In genomic region chr12:55955800-55956508, GRCh38 we compare ENCODE assay signal across 9 cellular contexts. TPM values are rescaled to one million over a fixed set of nuclear protein-coding genes. Genes with fewer than 3 reads are reported as not detected.
DNase-seq lines count a peak whose midpoint lies in the region; FAIRE-seq and TF ChIP-seq lines count a peak whose summit lies in the region.
"Had no signal": no experiment of that assay in that cellular context is flagged by ENCODE, and none has a peak within 500 bp of the region (broad histone marks: within the 10 kb centered on the region; RNA-seq: fewer than 3 reads in every experiment).

No MANE protein-coding gene starts in this region.

- H4K8ac ChIP-seq in H1 (ENCODE audit: extremely low read depth, insufficient read depth, low read length): no peak overlapping the region

- no peak overlapping the region for H2AFZ ChIP-seq in H1 (ENCODE audit: low read length)

- H3K79me1 ChIP-seq in H1 (ENCODE audit: low read depth, low read length): no peaks in the 10 kb centered on the region

- no peak overlapping the region for H2BK15ac ChIP-seq in H1 (ENCODE audit: low read length)

- H2BK20ac ChIP-seq in H1 (ENCODE audit: low read length): no peak overlapping the region

- intact Hi-C loops in spleen (cut with DNase I; ENCODE audit: low total_unique reads): no loop called here

- H3K9me3 ChIP-seq in H1 (ENCODE audit: insufficient read depth in 2 of 2, low read depth in 1 of 2, low read length in 1 of 2) (no peaks in the 10 kb centered on the region), spleen (no peaks in the 10 kb centered on the region)

- H3K4me3 ChIP-seq in H1 (ENCODE audit: extremely low read depth in 1 of 4, insufficient read depth in 2 of 4, low read depth in 3 of 4, low read length in 4 of 4): no peak overlapping the region
- no peak overlapping the region for H3K4me3 ChIP-seq in spleen

- no peak overlapping the region; a peak in 1 of 7 replicates for H3K9ac ChIP-seq in H1 (replicated peaks in 1 of 4; ENCODE audit: extremely low read depth in 1 of 4, low read depth in 3 of 4, low read length in 3 of 4)

- WGBS in H1 (ENCODE audit: extremely low coverage in 1 of 2, insufficient coverage in 1 of 2, insufficient read length in 1 of 2, insufficient replicate concordance in 2 of 2, low coverage in 1 of 2, low lambda C conversion rate in 2 of 2, missing lambda C conversion rate in 1 of 2), 2 experiments: 95% methylated on average over 5 of the region's 6 CpGs; no CpG with 5 or more reads in 1 of the 2 experiments
- 86 to 92% (median 88%) methylated on average over 4 to 6 of the region's 6 CpGs for WGBS in spleen, 5 donors

- no peak overlapping the region for H4K91ac ChIP-seq in H1 (replicated peaks; ENCODE audit: insufficient read length, low read length)

- H2BK12ac ChIP-seq in H1 (ENCODE audit: low read depth, low read length): no peak overlapping the region

- TF ChIP-seq CTCF in H1 (IDR thresholded peaks at IDR 0.05; ENCODE audit: control extremely low read depth in 1 of 3, insufficient read depth in 1 of 3, low read depth in 1 of 3, low read length in 3 of 3) (peak in 1 of 3 experiments; percentile 9; a peak in 1 of 4 replicates), spleen (IDR thresholded peaks at IDR 0.05 in 8 of 11, conservative IDR thresholded peaks at IDR 0.05 in 3 of 11) (peak in 1 of 11 experiments; percentile 28)

- no peak overlapping the region for H3K18ac ChIP-seq in H1 (ENCODE audit: extremely low read depth, low read length)

- no peaks in the 10 kb centered on the region for H3K4me1 ChIP-seq in H1 (replicated peaks in 1 of 4; ENCODE audit: control insufficient read depth in 3 of 4, insufficient read depth in 4 of 4, low read length in 3 of 4)
- no peaks in the 10 kb centered on the region for H3K4me1 ChIP-seq in spleen

- H3K27me3 ChIP-seq in H1 (replicated peaks in 1 of 4; ENCODE audit: control insufficient read depth in 3 of 4, extremely low read depth in 1 of 4, insufficient read depth in 3 of 4, low read length in 3 of 4) (no peaks in the 10 kb centered on the region), spleen (replicated peaks in 1 of 7) (no peaks in the 10 kb centered on the region)

- H3K56ac ChIP-seq in H1 (replicated peaks; ENCODE audit: insufficient read length, low read depth, low read length): no peak overlapping the region

- H3K4me2 ChIP-seq in H1 (ENCODE audit: insufficient read depth in 1 of 2, low read depth in 2 of 2, low read length in 2 of 2): no peak overlapping the region

- no peak overlapping the region for H2BK5ac ChIP-seq in H1 (ENCODE audit: low read depth, low read length)

- TF ChIP-seq POLR2A in H1 (IDR thresholded peaks at IDR 0.05; ENCODE audit: control extremely low read depth in 1 of 2, low read depth in 2 of 2, low read length in 2 of 2): no peak
- no peak for TF ChIP-seq POLR2A in spleen (IDR thresholded peaks at IDR 0.05)

- no peak overlapping the region for H3K27ac ChIP-seq in H1 (ENCODE audit: low read depth, low read length)
- H3K27ac ChIP-seq in spleen: no peak overlapping the region

- H3K36me3 ChIP-seq in H1 (ENCODE audit: control insufficient read depth in 2 of 4, insufficient read depth in 4 of 4, low read length in 3 of 4): peaks cover 13 to 63% (median 39%) of the 10 kb centered on the region in 4 experiments; a peak in 7 of 8 replicates
- H3K36me3 ChIP-seq in spleen: peaks cover 5 to 49% (median 34%) of the 10 kb centered on the region in 6 donors

- no peak overlapping the region for H3K14ac ChIP-seq in H1 (ENCODE audit: insufficient read length)

- DNase-seq in ACHN (peak; percentile 90), HK-2 (ENCODE audit: unreplicated experiment) (peak; percentile 71), UCSD-AML1 (lab: John Stamatoyannopoulos, UW; ENCODE audit: unreplicated experiment) (peak; percentile 27), H1 (ENCODE audit: low read depth in 1 of 2, low spot score in 2 of 2) (no peak), NCI-H510A treated with DMSO at 0.1 percent for 48 hours (lab: John Stamatoyannopoulos, UW) (no peak), spleen (no peak), NCI-H1930 (lab: John Stamatoyannopoulos, UW) (no peak)
- DNase-seq in stimulated activated CD8-positive, alpha-beta memory T cell treated with anti-CD3 and anti-CD28 coated beads, Interleukin-12 subunit alpha, Interleukin-12 subunit beta, amount 100 ng/mL, for 1 hour (ENCODE audit: low read depth): peak; percentile 30

- in situ Hi-C loops in ACHN (cut with HindIII; ENCODE audit: low pct_ligation_motif_present, low pct_unique_long_range_greater_than_20kb, low sequenced_read_pairs): no loop called here

- POLR2A ChIA-PET in H1 (lab: Charles Lee; ENCODE audit: partially characterized antibody): interaction anchor here (0.6 to 2.5 kb wide), 7 partner anchors 8 to 138 kb away, joined by 3 to 7 read pairs (median 4); partner anchors contain the start of genes ORMDL2, PMEL and SARNP

- H3K79me2 ChIP-seq in H1 (ENCODE audit: control insufficient read depth in 1 of 2, insufficient read depth in 2 of 2, low read length in 2 of 2): no peaks in the 10 kb centered on the region

- FAIRE-seq in H1 (lab: Jason Lieb, UNC): no peak
- FAIRE-seq: colon had no signal

- no peaks in the 10 kb centered on the region for H3K23me2 ChIP-seq in H1 (ENCODE audit: low read depth, low read length)

- no peak; a peak in 1 of 4 replicates for TF ChIP-seq RAD21 in H1 (IDR thresholded peaks at IDR 0.05 in 1 of 2, conservative IDR thresholded peaks at IDR 0.05 in 1 of 2; ENCODE audit: low read depth in 2 of 2, low read length in 2 of 2)

- H4K5ac ChIP-seq in H1 (ENCODE audit: insufficient read length, low read depth, low read length): no peak overlapping the region

- H2AK5ac ChIP-seq in H1 (ENCODE audit: low read depth, low read length): no peak overlapping the region

- no peak overlapping the region for H3K23ac ChIP-seq in H1 (ENCODE audit: insufficient read length)

- H2BK120ac ChIP-seq in H1 (replicated peaks; ENCODE audit: low read depth, low read length): no peak overlapping the region

- peaks cover 0 to 1% of the 10 kb centered on the region in 2 experiments for H4K20me1 ChIP-seq in H1 (replicated peaks in 1 of 2; ENCODE audit: control insufficient read depth in 1 of 2, insufficient read depth in 2 of 2, low read length in 2 of 2)

- TF ChIP-seq EP300 in H1 (IDR thresholded peaks at IDR 0.05; ENCODE audit: borderline replicate concordance in 1 of 2, low read depth in 2 of 2, low read length in 2 of 2): no peak

- no peak overlapping the region for H3K4ac ChIP-seq in H1 (replicated peaks; ENCODE audit: insufficient read length, low read depth, low read length)

- CTCF ChIA-PET in H1 (lab: Charles Lee; ENCODE audit: partially characterized antibody): interaction anchor here (0.7 to 2.1 kb wide), 8 partner anchors 13 to 175 kb away, joined by 3 to 7 read pairs (median 3); partner anchors contain the start of gene SUOX

RNA-seq across cellular contexts. Expression of gene PMEL, which starts 9.9 kb away (rescaled TPM):
- 120 and 128 TPM in 2 replicates for total RNA-seq in H1 (2021; fragmentation: NEBNext Ultra II Directional; extraction: Animal tissue kit (Norgen Biotek cat#: 25700))
- polyA plus RNA-seq in H1 (2011; rRNA removed) (382 and 467 TPM in 2 replicates), spleen (under 1 TPM; 0.15 to 0.50 (median 0.29) TPM)
- polyA plus RNA-seq in H1 (2011; cell fraction: cytosol; rRNA removed): 273 TPM
- 777 TPM for polyA plus RNA-seq in H1 (2011; cell fraction: nucleus; rRNA removed)
- polyA plus RNA-seq in H1 (2012, experiment 1 of 2): 121 to 177 TPM (median 161 TPM) in 4 replicates
- 187 TPM for polyA plus RNA-seq in H1 (2012, experiment 2 of 2)
- polyA plus RNA-seq in H1 (2013, experiment 1 of 2): 150 TPM
- polyA plus RNA-seq in H1 (2013, experiment 2 of 2): 120 TPM
- 247 and 291 TPM in 2 replicates for polyA minus RNA-seq in H1 (2011; rRNA and poly(A)+ RNA removed)
- polyA minus RNA-seq in H1 (2011; cell fraction: cytosol; rRNA and poly(A)+ RNA removed): 109 TPM
- 104 TPM for polyA minus RNA-seq in H1 (2011; cell fraction: nucleus; rRNA and poly(A)+ RNA removed)
- 1 to 10 TPM in 3 of 7 donors, under 1 TPM in 4; 0.44 to 1.6 (median 0.85) TPM for total RNA-seq in spleen

RNA-seq across cellular contexts. Expression of gene CDK2, which starts 10.7 kb away (rescaled TPM):
- total RNA-seq in H1 (2021; fragmentation: NEBNext Ultra II Directional; extraction: Animal tissue kit (Norgen Biotek cat#: 25700)): 41.7 and 42.5 TPM in 2 replicates
- polyA plus RNA-seq in H1 (2011; rRNA removed) (39.4 and 41.6 TPM in 2 replicates), spleen (10 to 100 TPM; 11.9 to 16.2 (median 12.9) TPM)
- polyA plus RNA-seq in H1 (2011; cell fraction: cytosol; rRNA removed): 45.7 TPM
- polyA plus RNA-seq in H1 (2011; cell fraction: nucleus; rRNA removed): 79.8 TPM
- 49.9 to 51.7 TPM (median 51.1 TPM) in 4 replicates for polyA plus RNA-seq in H1 (2012, experiment 1 of 2)
- 24.2 TPM for polyA plus RNA-seq in H1 (2012, experiment 2 of 2)
- polyA plus RNA-seq in H1 (2013, experiment 1 of 2): 34.7 TPM
- polyA plus RNA-seq in H1 (2013, experiment 2 of 2): 34.4 TPM
- polyA minus RNA-seq in H1 (2011; rRNA and poly(A)+ RNA removed): 54.2 and 61.6 TPM in 2 replicates
- 28.5 TPM for polyA minus RNA-seq in H1 (2011; cell fraction: cytosol; rRNA and poly(A)+ RNA removed)
- 24.8 TPM for polyA minus RNA-seq in H1 (2011; cell fraction: nucleus; rRNA and poly(A)+ RNA removed)
- 10 to 100 TPM; 21.4 to 46.6 (median 30.9) TPM for total RNA-seq in spleen

RNA-seq across cellular contexts. Expression of gene RAB5B, which starts 17.9 kb away (rescaled TPM):
- 56.7 and 65.6 TPM in 2 replicates for total RNA-seq in H1 (2021; fragmentation: NEBNext Ultra II Directional; extraction: Animal tissue kit (Norgen Biotek cat#: 25700))
- polyA plus RNA-seq in H1 (2011; rRNA removed) (47.2 and 62.4 TPM in 2 replicates), spleen (10 to 100 TPM; 30.9 to 48.4 (median 35.1) TPM)
- polyA plus RNA-seq in H1 (2011; cell fraction: cytosol; rRNA removed): 61.2 TPM
- 33.7 TPM for polyA plus RNA-seq in H1 (2011; cell fraction: nucleus; rRNA removed)
- 39.6 to 49.1 TPM (median 43.6 TPM) in 4 replicates for polyA plus RNA-seq in H1 (2012, experiment 1 of 2)
- polyA plus RNA-seq in H1 (2012, experiment 2 of 2): 37.5 TPM
- 38.9 TPM for polyA plus RNA-seq in H1 (2013, experiment 1 of 2)
- polyA plus RNA-seq in H1 (2013, experiment 2 of 2): 40.2 TPM
- 79.5 and 82.6 TPM in 2 replicates for polyA minus RNA-seq in H1 (2011; rRNA and poly(A)+ RNA removed)
- polyA minus RNA-seq in H1 (2011; cell fraction: cytosol; rRNA and poly(A)+ RNA removed): 35.5 TPM
- 28.6 TPM for polyA minus RNA-seq in H1 (2011; cell fraction: nucleus; rRNA and poly(A)+ RNA removed)
- 100 to 1,000 TPM in 1 of 7 donors, 10 to 100 TPM in 6; 70.5 to 101 (median 94.4) TPM for total RNA-seq in spleen

RNA-seq across cellular contexts. Expression of gene DGKA, which starts 25.0 kb away (rescaled TPM):
- 18.0 and 21.3 TPM in 2 replicates for total RNA-seq in H1 (2021; fragmentation: NEBNext Ultra II Directional; extraction: Animal tissue kit (Norgen Biotek cat#: 25700))
- polyA plus RNA-seq in H1 (2011; rRNA removed): 15.9 and 24.4 TPM in 2 replicates
- 16.9 TPM for polyA plus RNA-seq in H1 (2011; cell fraction: cytosol; rRNA removed)
- polyA plus RNA-seq in H1 (2011; cell fraction: nucleus; rRNA removed): 86.0 TPM
- polyA plus RNA-seq in H1 (2012, experiment 1 of 2): 23.4 to 38.0 TPM (median 26.0 TPM) in 4 replicates
- polyA plus RNA-seq in H1 (2012, experiment 2 of 2): 7.8 TPM
- polyA plus RNA-seq in H1 (2013, experiment 1 of 2): 20.5 TPM
- 23.7 TPM for polyA plus RNA-seq in H1 (2013, experiment 2 of 2)
- 15.0 and 23.9 TPM in 2 replicates for polyA minus RNA-seq in H1 (2011; rRNA and poly(A)+ RNA removed)
- polyA minus RNA-seq in H1 (2011; cell fraction: cytosol; rRNA and poly(A)+ RNA removed): 14.2 TPM
- 26.5 TPM for polyA minus RNA-seq in H1 (2011; cell fraction: nucleus; rRNA and poly(A)+ RNA removed)
- total RNA-seq in spleen: 100 to 1,000 TPM; 132 to 261 (median 197) TPM
- 100 to 1,000 TPM in 2 of 3 donors, 10 to 100 TPM in 1; 73.8 to 136 (median 105) TPM for polyA plus RNA-seq in spleen

RNA-seq across cellular contexts. Expression of gene PYM1, which starts 28.3 kb away (rescaled TPM):
- total RNA-seq in H1 (2021; fragmentation: NEBNext Ultra II Directional; extraction: Animal tissue kit (Norgen Biotek cat#: 25700)): 58.5 and 58.9 TPM in 2 replicates
- polyA plus RNA-seq in H1 (2011; rRNA removed) (37.3 and 38.7 TPM in 2 replicates), spleen (10 to 100 TPM; 48.3 to 54.0 (median 51.2) TPM)
- polyA plus RNA-seq in H1 (2011; cell fraction: cytosol; rRNA removed): 63.4 TPM
- 35.1 TPM for polyA plus RNA-seq in H1 (2011; cell fraction: nucleus; rRNA removed)
- polyA plus RNA-seq in H1 (2012, experiment 1 of 2): 51.5 to 60.0 TPM (median 58.2 TPM) in 4 replicates
- 66.9 TPM for polyA plus RNA-seq in H1 (2012, experiment 2 of 2)
- polyA plus RNA-seq in H1 (2013, experiment 1 of 2): 47.7 TPM
- polyA plus RNA-seq in H1 (2013, experiment 2 of 2): 46.9 TPM
- 19.9 and 24.5 TPM in 2 replicates for polyA minus RNA-seq in H1 (2011; rRNA and poly(A)+ RNA removed)
- polyA minus RNA-seq in H1 (2011; cell fraction: cytosol; rRNA and poly(A)+ RNA removed): 25.0 TPM
- 22.3 TPM for polyA minus RNA-seq in H1 (2011; cell fraction: nucleus; rRNA and poly(A)+ RNA removed)
- total RNA-seq in spleen: 10 to 100 TPM; 26.7 to 40.7 (median 36.6) TPM

Comparison
In these comparisons a context has a peak if more than half of its experiments do, and no peak if none do; other contexts are left out.
1. DNase-seq: peak in ACHN (single experiment), HK-2 (single experiment), UCSD-AML1 (single experiment) and stimulated activated CD8-positive, alpha-beta memory T cell treated with anti-CD3 and anti-CD28 coated beads, Interleukin-12 subunit alpha, Interleukin-12 subunit beta, amount 100 ng/mL, for 1 hour (single experiment); none in H1 (0 of 2), NCI-H510A treated with DMSO at 0.1 percent for 48 hours (single experiment), spleen (single experiment) and NCI-H1930 (0 of 2).
2. RNA of gene PMEL, which starts 9.9 kb away (total RNA-seq): 120 to 128 TPM in H1; 0.44 to 1.6 TPM in spleen; every median in the first group is over 10 times any median in the second.